27 cellular contexts compared by ENCODE assay signal in the genomic region with DNA sequence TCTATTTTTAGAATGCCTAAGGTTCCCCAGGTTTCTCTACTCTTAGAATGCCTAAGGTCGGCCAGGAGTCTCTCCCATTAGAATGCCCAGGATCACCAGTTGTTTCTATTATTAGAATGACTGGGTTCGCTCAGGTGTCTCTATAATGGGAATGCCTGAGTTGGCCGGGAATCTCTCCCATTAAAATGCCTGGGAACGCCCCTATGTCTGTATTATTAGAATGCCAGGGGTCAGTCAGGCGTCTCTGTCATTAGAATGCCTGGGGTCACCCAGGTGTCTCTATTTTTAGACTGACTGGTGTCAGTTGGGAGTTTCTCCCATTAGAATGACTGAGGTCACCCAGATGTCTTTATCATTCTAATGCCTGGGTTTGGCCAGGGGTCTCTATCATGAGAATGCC.
"Had no signal": no experiment of that assay in that cellular context is flagged by ENCODE, and none has a peak within 500 bp of the region (broad histone marks: within the 10 kb centered on the region; RNA-seq: fewer than 3 reads in every experiment).

No MANE protein-coding gene starts in this region.

- H3K27me3 ChIP-seq: colonic mucosa, esophagus squamous epithelium, gastroesophageal sphincter, hepatocyte, left lung had no signal

- H3K27me3 Mint-ChIP-seq: dendritic cell treated with granulocyte-macrophage colony-stimulating factor and Interleukin-4, amounts not matched to agents 40 ng/mL and 50 ng/mL, for 4 days; effector memory CD8-positive, alpha-beta T cell; memory B cell; naive B cell had no signal

- H3K27ac ChIP-seq: colonic mucosa, epithelial cell of prostate, esophagus squamous epithelium, gastroesophageal sphincter, hepatocyte, left lung, lower lobe of right lung had no signal

- H3K4me1 ChIP-seq: colonic mucosa, esophagus squamous epithelium, gastroesophageal sphincter, left lung, lower lobe of right lung had no signal

- H3K4me3 Mint-ChIP-seq: dendritic cell treated with granulocyte-macrophage colony-stimulating factor and Interleukin-4, amounts not matched to agents 40 ng/mL and 50 ng/mL, for 4 days; effector memory CD8-positive, alpha-beta T cell; endodermal cell; immature natural killer cell; memory B cell; mesothelial cell of epicardium; naive B cell had no signal

- ATAC-seq: effector memory CD8-positive, alpha-beta T cell; esophagus mucosa; gastroesophageal sphincter; left cardiac atrium; left lung; lower lobe of right lung; mucosa of descending colon had no signal

- H3K4me1 Mint-ChIP-seq: endodermal cell, memory B cell, mesothelial cell of epicardium, naive B cell had no signal

- H3K36me3 ChIP-seq: colonic mucosa, esophagus squamous epithelium, gastroesophageal sphincter, left lung, lower lobe of right lung had no signal

- H3K4me3 ChIP-seq: colonic mucosa, esophagus squamous epithelium, gastroesophageal sphincter, hepatocyte, left lung, lower lobe of right lung, mucosa of descending colon had no signal

- DNase-seq: colonic mucosa; cortex of kidney; effector CD8-positive, alpha-beta T cell; effector memory CD8-positive, alpha-beta T cell; endodermal cell; erythroblast; esophagus squamous epithelium; foreskin fibroblast; glutamatergic neuron; head of caudate nucleus; hypothalamus; immature natural killer cell; left cardiac atrium; left lung; left ventricle myocardium superior; lower lobe of right lung; mammary epithelial cell; mesendoderm; mucosa of descending colon; naive B cell had no signal

- H3K27ac Mint-ChIP-seq: dendritic cell treated with granulocyte-macrophage colony-stimulating factor and Interleukin-4, amounts not matched to agents 40 ng/mL and 50 ng/mL, for 4 days; effector memory CD8-positive, alpha-beta T cell; endodermal cell; immature natural killer cell; memory B cell; mesothelial cell of epicardium; naive B cell had no signal

- H3K9me3 ChIP-seq: colonic mucosa had no signal

- H3K36me3 Mint-ChIP-seq: memory B cell, mesothelial cell of epicardium, naive B cell had no signal
